In genomic region chr1:205061665-205062069, GRCh38 we compare ENCODE assay signal across 8 cellular contexts. TPM values are rescaled to one million over a fixed set of nuclear protein-coding genes. Genes with fewer than 3 reads are reported as not detected.
DNase-seq lines count a peak whose midpoint lies in the region; ATAC-seq and TF ChIP-seq lines count a peak whose summit lies in the region.

No MANE protein-coding gene starts in this region.

- no peak overlapping the region for H2AK5ac ChIP-seq in IMR-90 (ENCODE audit: low read depth, low read length)

- H3K9me3 ChIP-seq in IMR-90 (ENCODE audit: control insufficient read depth, insufficient read depth, low read length) (no peaks in the 10 kb centered on the region), OCI-LY1 (ENCODE audit: low read length) (no peaks in the 10 kb centered on the region)

- peak; percentile 42 for DNase-seq in CMK (ENCODE audit: low read depth)
- DNase-seq in IMR-90 = peak; percentile 52
- peak; percentile 59 for DNase-seq in activated T-cell treated with anti-CD3 and anti-CD28 coated beads for 24 hours (ENCODE audit: low read depth)
- peak; percentile 57 for DNase-seq in naive B cell
- peak; percentile 33 to 44 for DNase-seq in stimulated activated CD8-positive, alpha-beta memory T cell treated with anti-CD3 and anti-CD28 coated beads, Interleukin-7, amount 100 ng/mL, for 48 hours (ENCODE audit: extremely low read depth in 1 of 2, low read depth in 1 of 2)
- DNase-seq in GF-D8 (lab: John Stamatoyannopoulos, UW) = no peak

- TF ChIP-seq CTCF in IMR-90 (conservative IDR thresholded peaks at IDR 0.05; ENCODE audit: low read depth, low read length) = peak; percentile 82
- TF ChIP-seq CTCF in OCI-LY1 (IDR thresholded peaks at IDR 0.05; ENCODE audit: low read length) = peak; percentile 91

- H3K4me2 ChIP-seq in IMR-90 (ENCODE audit: low read depth, low read length) = no peak overlapping the region
- H3K4me2 ChIP-seq in OCI-LY1 (ENCODE audit: low read length) = no peak overlapping the region

- no peak overlapping the region for H3K14ac ChIP-seq in IMR-90 (replicated peaks; ENCODE audit: low read depth, low read length)

- no peak overlapping the region for H4K91ac ChIP-seq in IMR-90 (ENCODE audit: insufficient read depth, low read depth, low read length)

- H3K4me3 ChIP-seq in IMR-90 (ENCODE audit: insufficient read depth, low read depth, low read length) (no peak overlapping the region), OCI-LY1 (ENCODE audit: low read depth, low read length, poor library complexity, severe bottlenecking) (no peak overlapping the region)

- no peaks in the 10 kb centered on the region for H3K9me3 Mint-ChIP-seq in naive B cell

- H4K20me1 ChIP-seq in IMR-90 (ENCODE audit: insufficient read depth, low read length) (no peaks in the 10 kb centered on the region), OCI-LY1 (ENCODE audit: insufficient read depth, low read length) (no peaks in the 10 kb centered on the region)

- no peak overlapping the region for H3K18ac ChIP-seq in IMR-90 (ENCODE audit: low read depth, low read length)

- no peak overlapping the region for H3K4me3 Mint-ChIP-seq in naive B cell

- H2AK9ac ChIP-seq in IMR-90 (replicated peaks; ENCODE audit: low read depth, low read length, poor library complexity) = peak overlapping the region; percentile 23

- peaks cover 0 to 12% (median 0%) of the 10 kb centered on the region in 3 donors for H3K27me3 Mint-ChIP-seq in naive B cell

- TF ChIP-seq POLR2A in IMR-90 (IDR thresholded peaks at IDR 0.05; ENCODE audit: low read depth, low read length) = no peak

- CTCF ChIA-PET in IMR-90 (lab: Yijun Ruan, JAX) = interaction anchor here (0.6 to 2.9 kb wide), 32 partner anchors 8 to 421 kb away, joined by 3 to 31 read pairs (median 4); no protein-coding TSS in a partner anchor

- H2BK15ac ChIP-seq in IMR-90 (ENCODE audit: low read depth, low read length) = no peak overlapping the region

- 33% methylated on average over 11 of the region's 13 CpGs; no CpG with 5 or more reads in 1 of the 2 experiments for WGBS in IMR-90 (ENCODE audit: extremely low coverage in 2 of 2, insufficient read length in 1 of 2), 2 experiments

- no peak overlapping the region for H3K27ac ChIP-seq in IMR-90 (ENCODE audit: insufficient read depth, low read length)
- no peak overlapping the region for H3K27ac ChIP-seq in OCI-LY1 (ENCODE audit: low read depth, low read length, poor library complexity, severe bottlenecking)

- no peaks in the 10 kb centered on the region for H3K36me3 ChIP-seq in IMR-90 (ENCODE audit: control insufficient read depth, insufficient read depth, low read length)
- H3K36me3 ChIP-seq in OCI-LY1 (ENCODE audit: insufficient read depth, low read length) = no peaks in the 10 kb centered on the region

- H3K23ac ChIP-seq in IMR-90 (ENCODE audit: low read depth, low read length) = no peak overlapping the region

- no peaks in the 10 kb centered on the region for H3K9me2 ChIP-seq in OCI-LY1 (ENCODE audit: low read depth, low read length)

- no peak overlapping the region for H2BK120ac ChIP-seq in IMR-90 (ENCODE audit: low read depth, low read length)

- POLR2A ChIA-PET in IMR-90 (lab: Charles Lee; ENCODE audit: unreplicated experiment) = no interaction called here

- no peak overlapping the region for H4K5ac ChIP-seq in IMR-90 (ENCODE audit: low read depth, low read length)

- H3K27me3 ChIP-seq in IMR-90 (ENCODE audit: control insufficient read depth, insufficient read depth, low read length) (peaks cover 15% of the 10 kb centered on the region), OCI-LY1 (ENCODE audit: insufficient read depth, low read length) (peaks cover 11% of the 10 kb centered on the region)

- no peaks in the 10 kb centered on the region for H3K36me3 Mint-ChIP-seq in naive B cell

- peak; percentile 72 for TF ChIP-seq RAD21 in IMR-90 (IDR thresholded peaks at IDR 0.05; ENCODE audit: low read length)

- no peak overlapping the region for H4K8ac ChIP-seq in IMR-90 (ENCODE audit: low read depth in 2 of 2, low read length in 2 of 2)

- H3K79me1 ChIP-seq in IMR-90 (ENCODE audit: low read depth in 1 of 2, low read length in 2 of 2) = no peaks in the 10 kb centered on the region

- H3K4me1 ChIP-seq in IMR-90 (ENCODE audit: control insufficient read depth, insufficient read depth, low read length) = no peaks in the 10 kb centered on the region
- H3K4me1 ChIP-seq in OCI-LY1 (ENCODE audit: insufficient read depth, low read length, severe bottlenecking) = no peaks in the 10 kb centered on the region

- H3K9ac ChIP-seq in IMR-90 (ENCODE audit: low read depth, low read length) (no peak overlapping the region), OCI-LY1 (ENCODE audit: low read length) (no peak overlapping the region)

- H2AFZ ChIP-seq in IMR-90 (replicated peaks; ENCODE audit: low read length, poor library complexity) (peak overlapping the region; percentile 71), OCI-LY1 (ENCODE audit: low read length) (no peak overlapping the region)

- H3K4ac ChIP-seq in IMR-90 (ENCODE audit: low read depth, low read length) = no peak overlapping the region

- H3K79me2 ChIP-seq in OCI-LY1 (ENCODE audit: insufficient read depth, low read length) = no peaks in the 10 kb centered on the region

- no peak overlapping the region for H2BK20ac ChIP-seq in IMR-90 (ENCODE audit: low read depth, low read length)

- peaks cover 0 to 6% (median 4%) of the 10 kb centered on the region in 3 donors for H3K4me1 Mint-ChIP-seq in naive B cell

- in situ Hi-C loops in IMR-90 (cut with MboI; ENCODE audit: low sequenced_read_pairs) = loop anchor here (5.0 kb wide), 1 partner anchor 74 kb away; no protein-coding TSS in a partner anchor

- dilution Hi-C loops in IMR-90 (cut with HindIII; ENCODE audit: low sequenced_read_pairs, unreplicated experiment) = no loop called here

- H3K56ac ChIP-seq in IMR-90 (ENCODE audit: extremely low read depth, insufficient read depth, low read length) = no peak overlapping the region

- H3F3A ChIP-seq in OCI-LY1 (ENCODE audit: insufficient read depth, low read length) = no peaks in the 10 kb centered on the region

- no peak overlapping the region for H3K27ac Mint-ChIP-seq in naive B cell

- intact Hi-C loops in IMR-90 (cut with micrococcal nuclease) = loop anchor here (1.0 kb wide), 3 partner anchors 72 to 253 kb away; no protein-coding TSS in a partner anchor

- BruUV-seq in IMR-90 (replicated peaks; lab: Mats Ljungman, UMichigan) = no TSS peak

- ATAC-seq in IMR-90 (ENCODE audit: low read depth) (peak; percentile 93), esophagus mucosa (peak; percentile 55), naive B cell (ENCODE audit: low read depth in 2 of 2) (peak; percentile 53 to 57)

- H2BK5ac ChIP-seq in IMR-90 (ENCODE audit: low read depth, low read length, poor library complexity, severe bottlenecking) = no peak overlapping the region

- H3K9me1 ChIP-seq in IMR-90 (ENCODE audit: insufficient read depth, low read length) = no peaks in the 10 kb centered on the region

TF ChIP-seq in IMR-90, 13 proteins besides CTCF, POLR2A, EP300 and RAD21:
- no peak for TF ChIP-seq MAFK (IDR thresholded peaks at IDR 0.05; ENCODE audit: low read depth, low read length)
- no peak for TF ChIP-seq RCOR1 (IDR thresholded peaks at IDR 0.05; ENCODE audit: insufficient replicate concordance, low read length)
- no peak for TF ChIP-seq CEBPB (IDR thresholded peaks at IDR 0.05; ENCODE audit: low read depth, low read length)
- TF ChIP-seq MAZ (IDR thresholded peaks at IDR 0.05; ENCODE audit: borderline replicate concordance, low read depth, low read length) = peak; percentile 98
- TF ChIP-seq SMC3 (IDR thresholded peaks at IDR 0.05; ENCODE audit: low read depth, low read length) = peak; percentile 79
- TF ChIP-seq CHD1 (IDR thresholded peaks at IDR 0.05; ENCODE audit: low read depth, low read length) = no peak
- no peak for TF ChIP-seq USF2 (IDR thresholded peaks at IDR 0.05; ENCODE audit: low read depth, low read length)
- no peak for TF ChIP-seq MXI1 (IDR thresholded peaks at IDR 0.05; ENCODE audit: borderline replicate concordance, low read depth, low read length)

RNA-seq across cellular contexts. Expression of gene CNTN2, which starts 18.7 kb away (rescaled TPM):
- 0.28 TPM in 1 of 2 replicates, not detected in the other for total RNA-seq in IMR-90 (2012; rRNA removed)
- not detected in 2 replicates for polyA plus RNA-seq in IMR-90 (2012; rRNA removed)
- polyA plus RNA-seq in IMR-90 (2012; cell fraction: cytosol; rRNA removed) = not detected in 2 replicates
- 0.03 and 0.18 TPM in 2 replicates for polyA plus RNA-seq in IMR-90 (2012; cell fraction: nucleus; rRNA removed; ENCODE audit: low replicate concordance)
- 0.04 TPM for total RNA-seq in esophagus mucosa
- polyA plus RNA-seq in naive B cell (ENCODE audit: low read depth in 6 of 6) = not detected

RNA-seq across cellular contexts. Expression of gene TMEM81, which starts 22.6 kb away (rescaled TPM):
- total RNA-seq in IMR-90 (2012; rRNA removed) (1.7 and 1.8 TPM in 2 replicates), esophagus mucosa (1.3 TPM)
- polyA plus RNA-seq in IMR-90 (2012; rRNA removed) (1.5 and 1.7 TPM in 2 replicates), naive B cell (ENCODE audit: low read depth in 6 of 6) (under 1 TPM in 5 of 6 donors, not detected in 1; 0.26 to 0.81 (median 0.55) TPM)
- 0.52 and 0.93 TPM in 2 replicates for polyA plus RNA-seq in IMR-90 (2012; cell fraction: cytosol; rRNA removed)
- 0.54 and 2.8 TPM in 2 replicates for polyA plus RNA-seq in IMR-90 (2012; cell fraction: nucleus; rRNA removed; ENCODE audit: low replicate concordance)
